ENCODE assay signal across 1 cellular context in genomic region chr1:154741747-154742495, GRCh38.
TF ChIP-seq lines count a peak whose summit lies in the region.

No MANE protein-coding gene starts in this region.

TF ChIP-seq in HepG2, 621 proteins besides CTCF, POLR2A, EP300 and RAD21 (continued from another document and continues in another):
- no peak for TF ChIP-seq NFAT5 (CRISPR knock-in tag; IDR thresholded peaks at IDR 0.05)
- no peak for TF ChIP-seq ZSCAN25 (CRISPR knock-in tag; IDR thresholded peaks at IDR 0.05)
- no peak for TF ChIP-seq ZSCAN22 (CRISPR knock-in tag; IDR thresholded peaks at IDR 0.05)
- TF ChIP-seq FOXJ3 (CRISPR knock-in tag; IDR thresholded peaks at IDR 0.05; ENCODE audit: borderline replicate concordance) = no peak
- TF ChIP-seq CSRNP2 (CRISPR knock-in tag; conservative IDR thresholded peaks at IDR 0.05; ENCODE audit: low read depth) = no peak
- no peak for TF ChIP-seq BCL3 (CRISPR knock-in tag; IDR thresholded peaks at IDR 0.05)
- TF ChIP-seq ZNF503 (CRISPR knock-in tag; IDR thresholded peaks at IDR 0.05) = no peak
- TF ChIP-seq ZNF160 (CRISPR knock-in tag; IDR thresholded peaks at IDR 0.05) = no peak
- TF ChIP-seq MAX (IDR thresholded peaks at IDR 0.05) = peak; percentile 52
- TF ChIP-seq ZNF30 (CRISPR knock-in tag; IDR thresholded peaks at IDR 0.05) = no peak
- no peak for TF ChIP-seq HCFC1 (IDR thresholded peaks at IDR 0.05; ENCODE audit: low read depth, low read length)
- TF ChIP-seq TRIM24 (CRISPR knock-in tag; IDR thresholded peaks at IDR 0.05) = no peak
- no peak for TF ChIP-seq CENPT (CRISPR knock-in tag; IDR thresholded peaks at IDR 0.05; ENCODE audit: low read depth)
- no peak for TF ChIP-seq MED8 (CRISPR knock-in tag; IDR thresholded peaks at IDR 0.05; ENCODE audit: insufficient replicate concordance)
- TF ChIP-seq ZBTB34 (CRISPR knock-in tag; IDR thresholded peaks at IDR 0.05) = no peak
- TF ChIP-seq ZBTB44 (CRISPR knock-in tag; IDR thresholded peaks at IDR 0.05) = no peak
- no peak for TF ChIP-seq SNRNP70 (IDR thresholded peaks at IDR 0.05; ENCODE audit: low read depth, low read length)
- TF ChIP-seq SP5 (CRISPR knock-in tag; IDR thresholded peaks at IDR 0.05; ENCODE audit: borderline replicate concordance, low read depth) = no peak
- TF ChIP-seq CCAR2 (optimal IDR thresholded peaks at IDR 0.05; ENCODE audit: low read depth, low read length) = no peak
- no peak for TF ChIP-seq ZNF580 (CRISPR knock-in tag; IDR thresholded peaks at IDR 0.05; ENCODE audit: borderline replicate concordance, low read depth)
- peak; percentile 80 for TF ChIP-seq ELF3 (CRISPR knock-in tag; IDR thresholded peaks at IDR 0.05)
- no peak for TF ChIP-seq ZNF607 (CRISPR knock-in tag; IDR thresholded peaks at IDR 0.05; ENCODE audit: borderline replicate concordance)
- 0 out of 2 replicates have a peak, but pooled peaks have one; percentile 36 for TF ChIP-seq TRAFD1 (CRISPR knock-in tag; IDR thresholded peaks at IDR 0.05; ENCODE audit: borderline replicate concordance)
- no peak for TF ChIP-seq NFE2L2 (IDR thresholded peaks at IDR 0.05; ENCODE audit: low read length)
- TF ChIP-seq FOXO1 (CRISPR knock-in tag; IDR thresholded peaks at IDR 0.05) = peak; percentile 43; the same call in 1 of the 2 replicates
- no peak for TF ChIP-seq KLF11 (CRISPR knock-in tag; IDR thresholded peaks at IDR 0.05)
- no peak for TF ChIP-seq SP140L (CRISPR knock-in tag; IDR thresholded peaks at IDR 0.05; ENCODE audit: borderline replicate concordance)
- 0 out of 2 replicates have a peak, but pooled peaks have one; percentile 31 for TF ChIP-seq ZNF292 (CRISPR knock-in tag; IDR thresholded peaks at IDR 0.05; ENCODE audit: borderline replicate concordance, low read depth)
- TF ChIP-seq YEATS2 (CRISPR knock-in tag; IDR thresholded peaks at IDR 0.05; ENCODE audit: borderline replicate concordance) = peak; percentile 22; the same call in 1 of the 2 replicates
- TF ChIP-seq ZNF75D (CRISPR knock-in tag; IDR thresholded peaks at IDR 0.05; ENCODE audit: borderline replicate concordance) = no peak
- TF ChIP-seq ZBTB7A (CRISPR knock-in tag; IDR thresholded peaks at IDR 0.05) = no peak
- no peak for TF ChIP-seq MIER3 (CRISPR knock-in tag; IDR thresholded peaks at IDR 0.05; ENCODE audit: borderline replicate concordance)
- TF ChIP-seq SMAD3 (CRISPR knock-in tag; IDR thresholded peaks at IDR 0.05) = no peak
- TF ChIP-seq POGK (CRISPR knock-in tag; conservative IDR thresholded peaks at IDR 0.05) = no peak
- TF ChIP-seq HNF1B (CRISPR knock-in tag; IDR thresholded peaks at IDR 0.05) = peak; percentile 44; the same call in 1 of the 2 replicates
- TF ChIP-seq MATR3 (CRISPR knock-in tag; IDR thresholded peaks at IDR 0.05) = no peak
- TF ChIP-seq SAP130 (CRISPR knock-in tag; IDR thresholded peaks at IDR 0.05; ENCODE audit: low read depth) = peak; percentile 31; the same call in 1 of the 2 replicates
- TF ChIP-seq RORA (CRISPR knock-in tag; IDR thresholded peaks at IDR 0.05) = no peak
- TF ChIP-seq ZNF264 (CRISPR knock-in tag; IDR thresholded peaks at IDR 0.05) = no peak
- TF ChIP-seq ARHGAP35 (CRISPR knock-in tag; IDR thresholded peaks at IDR 0.05; ENCODE audit: borderline replicate concordance) = no peak
- no peak for TF ChIP-seq HOMEZ (CRISPR knock-in tag; IDR thresholded peaks at IDR 0.05; ENCODE audit: low read depth)
